Comparison of ENCODE assay signal across 15 cellular contexts in genomic region chr6:52557389-52558265, GRCh38. TPM values are rescaled to one million over a fixed set of nuclear protein-coding genes. Genes with fewer than 3 reads are reported as not detected.
DNase-seq lines count a peak whose midpoint lies in the region; ATAC-seq and TF ChIP-seq lines count a peak whose summit lies in the region.
"Had no signal": no experiment of that assay in that cellular context is flagged by ENCODE, and none has a peak within 500 bp of the region (broad histone marks: within the 10 kb centered on the region; RNA-seq: fewer than 3 reads in every experiment).

No MANE protein-coding gene starts in this region.

- CTCF ChIA-PET in RWPE1 (lab: Yijun Ruan, JAX) = no interaction called here

- no peaks in the 10 kb centered on the region for H3K36me3 ChIP-seq in left ventricle myocardium inferior
- H3K36me3 ChIP-seq in skeletal muscle satellite cell (ENCODE audit: insufficient read depth, low read length) = peaks cover 59% of the 10 kb centered on the region

- H3K9me3 ChIP-seq in left ventricle myocardium inferior (replicated peaks) (no peaks in the 10 kb centered on the region), skeletal muscle satellite cell (replicated peaks; ENCODE audit: low read length) (no peaks in the 10 kb centered on the region)

- H3K4me1 ChIP-seq in left ventricle myocardium inferior (peaks cover 52% of the 10 kb centered on the region), skeletal muscle satellite cell (ENCODE audit: control insufficient read depth, insufficient read depth, low read length) (peaks cover 92% of the 10 kb centered on the region)

- TF ChIP-seq CTCF in HFFc6 (IDR thresholded peaks at IDR 0.05) = no peak
- TF ChIP-seq CTCF in RWPE1 (conservative IDR thresholded peaks at IDR 0.05; ENCODE audit: low read depth) = no peak
- no peak for TF ChIP-seq CTCF in left ventricle myocardium inferior (IDR thresholded peaks at IDR 0.05; ENCODE audit: borderline replicate concordance)

- peak overlapping the region; percentile 50 for H3K4me2 ChIP-seq in skeletal muscle satellite cell (ENCODE audit: low read length)

- DNase-seq in HFFc6 = peak; percentile 30
- no peak for DNase-seq in RWPE1 (ENCODE audit: low spot score)
- no peak for DNase-seq in left ventricle myocardium inferior
- no peak for DNase-seq in stimulated activated naive CD8-positive, alpha-beta T cell treated with anti-CD3 and anti-CD28 coated beads, Interleukin-15, Interleukin-2, amounts not matched to agents 100 U/mL and 50 U/mL, for 24 hours
- DNase-seq in AG08396 (ENCODE audit: low spot score) = no peak
- no peak for DNase-seq in activated gamma-delta T cell (lab: John Stamatoyannopoulos, UW)
- DNase-seq in NCI-H1436 treated with DMSO at 0.1 percent for 48 hours (lab: John Stamatoyannopoulos, UW) = no peak
- DNase-seq: activated CD8-positive, alpha-beta T cell treated with anti-CD3 and anti-CD28 coated beads for 36 hours; activated effector memory CD4-positive, alpha-beta T cell treated with anti-CD3 and anti-CD28 coated beads, Interleukin-2, amount 50 U/mL, for 16 hours; midbrain; NCI-H1417; stimulated activated CD4-positive, alpha-beta T cell treated with anti-CD3 and anti-CD28 coated beads, Interleukin-2, amount 100 ng/mL, for 24 hours had no signal

- peak overlapping the region; percentile 44 for H3K27ac ChIP-seq in RWPE1
- H3K27ac ChIP-seq in left ventricle myocardium inferior (replicated peaks) = peak overlapping the region; percentile 55

- peak overlapping the region; percentile 46; the same call in 1 of the 2 replicates for H3K4me3 Mint-ChIP-seq in HFFc6
- H3K4me3 Mint-ChIP-seq: activated CD8-positive, alpha-beta T cell treated with anti-CD3 and anti-CD28 coated beads for 36 hours; B cell; T-helper 2 cell treated with Interferon-gamma antibody and Interleukin-4, amounts not matched to agents 5 μg/mL and 100 μg/mL, for 36 hours had no signal

- peaks cover 49% of the 10 kb centered on the region for H3K36me3 Mint-ChIP-seq in HFFc6 (ENCODE audit: low read depth)

- POLR2A ChIA-PET in RWPE1 (lab: Yijun Ruan, JAX; ENCODE audit: low non-redundant PET) = no interaction called here

- peaks cover 86% of the 10 kb centered on the region for H3K4me1 Mint-ChIP-seq in HFFc6 (ENCODE audit: low read depth)

- no peaks in the 10 kb centered on the region for H3K27me3 ChIP-seq in left ventricle myocardium inferior (ENCODE audit: low read depth)
- no peaks in the 10 kb centered on the region for H3K27me3 ChIP-seq in skeletal muscle satellite cell (ENCODE audit: control insufficient read depth, insufficient read depth, low read length)

- H3K4me3 ChIP-seq in left ventricle myocardium inferior (no peak overlapping the region), skeletal muscle satellite cell (ENCODE audit: low read length) (peak overlapping the region; percentile 20)

- no peaks in the 10 kb centered on the region for H3K9me3 Mint-ChIP-seq in HFFc6
- H3K9me3 Mint-ChIP-seq: activated CD8-positive, alpha-beta T cell treated with anti-CD3 and anti-CD28 coated beads for 36 hours; T-helper 2 cell treated with Interferon-gamma antibody and Interleukin-4, amounts not matched to agents 5 μg/mL and 100 μg/mL, for 36 hours had no signal

- H3K27me3 Mint-ChIP-seq in HFFc6 (ENCODE audit: insufficient read depth) = no peaks in the 10 kb centered on the region
- H3K27me3 Mint-ChIP-seq: activated CD8-positive, alpha-beta T cell treated with anti-CD3 and anti-CD28 coated beads for 36 hours; B cell had no signal

- intact Hi-C loops in left ventricle myocardium inferior (cut with micrococcal nuclease) = no loop called here

- no peak for ATAC-seq in stimulated activated naive CD8-positive, alpha-beta T cell treated with anti-CD3 and anti-CD28 coated beads, Interleukin-15, Interleukin-2, amounts not matched to agents 100 U/mL and 50 U/mL, for 24 hours
- ATAC-seq: activated CD8-positive, alpha-beta T cell treated with anti-CD3 and anti-CD28 coated beads for 36 hours had no signal

- H3K9ac ChIP-seq in skeletal muscle satellite cell (ENCODE audit: low read depth, low read length) = peak overlapping the region; percentile 54

- peak overlapping the region; percentile 83 for H3K27ac Mint-ChIP-seq in HFFc6
- H3K27ac Mint-ChIP-seq: activated CD8-positive, alpha-beta T cell treated with anti-CD3 and anti-CD28 coated beads for 36 hours; B cell; T-helper 2 cell treated with Interferon-gamma antibody and Interleukin-4, amounts not matched to agents 5 μg/mL and 100 μg/mL, for 36 hours had no signal

RNA-seq across cellular contexts. Expression of gene TRAM2, which starts 19.2 kb away (rescaled TPM):
- total RNA-seq in HFFc6 (2021; fragmentation: NEBNext Ultra II Directional; extraction: Animal tissue kit (Norgen Biotek cat#: 25700)) = 100 to 1,000 TPM; 191 to 235 (median 215) TPM
- total RNA-seq in left ventricle myocardium inferior = 11.0 TPM
- 117 and 131 TPM in 2 replicates for total RNA-seq in skeletal muscle satellite cell (2012; rRNA removed)

Comparison
In these comparisons a context has a peak if more than half of its experiments do, and no peak if none do; other contexts are left out.
1. RNA of gene TRAM2, which starts 19.2 kb away (total RNA-seq): 191 to 235 TPM in HFFc6; 11.0 TPM in left ventricle myocardium inferior (single experiment); every median in the first group is over 10 times any median in the second.